10 cellular contexts compared by ENCODE assay signal in genomic region chr12:64180951-64181350, GRCh38. TPM values are rescaled to one million over a fixed set of nuclear protein-coding genes. Genes with fewer than 3 reads are reported as not detected.
DNase-seq lines count a peak whose midpoint lies in the region; ATAC-seq and TF ChIP-seq lines count a peak whose summit lies in the region.
"Had no signal": no experiment of that assay in that cellular context is flagged by ENCODE, and none has a peak within 500 bp of the region (broad histone marks: within the 10 kb centered on the region; RNA-seq: fewer than 3 reads in every experiment).

No MANE protein-coding gene starts in this region.

- no peaks in the 10 kb centered on the region for H3K36me3 Mint-ChIP-seq in Calu3 (ENCODE audit: insufficient read depth, unreplicated experiment)
- H3K36me3 Mint-ChIP-seq in activated naive CD4-positive, alpha-beta T cell treated with anti-CD3 and anti-CD28 coated beads, Interleukin-2, amount 50 U/mL, for 72 hours = peaks cover 0 to 9% of the 10 kb centered on the region in 2 donors
- H3K36me3 Mint-ChIP-seq: brain had no signal

- H3K36me3 ChIP-seq in adipocyte (ENCODE audit: control insufficient read depth, insufficient read depth, low read length, severe bottlenecking) = no peaks in the 10 kb centered on the region
- no peaks in the 10 kb centered on the region for H3K36me3 ChIP-seq in sigmoid colon

- no TSS peak for BruUV-seq in Calu3 (replicated peaks; lab: Mats Ljungman, UMichigan)

- intact Hi-C loops in Calu3 (cut with micrococcal nuclease; ENCODE audit: unreplicated experiment) = loop anchor here (1.0 to 10.0 kb wide), 3 partner anchors 266 to 342 kb away; no protein-coding TSS in a partner anchor
- intact Hi-C loops in sigmoid colon (cut with DNase I) = loop anchor here (1.0 to 10.0 kb wide), 5 partner anchors 76 to 514 kb away; partner anchors contain the start of genes DPY19L2 and SRGAP1

- H3K27ac ChIP-seq in sigmoid colon = peak overlapping the region; percentile 6 to 77 (median 68)

- peak overlapping the region; percentile 71 for H3K4me3 ChIP-seq in adipocyte (ENCODE audit: low read length)
- peak overlapping the region in 1 of 2 donors; percentile 36 for H3K4me3 ChIP-seq in foreskin fibroblast (ENCODE audit: low read depth in 1 of 2, low read length in 2 of 2)
- H3K4me3 ChIP-seq in sigmoid colon = no peak overlapping the region

- H3K4me3 Mint-ChIP-seq in Calu3 (ENCODE audit: low read depth, unreplicated experiment) = no peak overlapping the region
- H3K4me3 Mint-ChIP-seq: activated CD4-positive, alpha-beta T cell treated with anti-CD3 and anti-CD28 coated beads, Interleukin-2, amount 10 ng/mL, durations not matched to agents 7 days and 5 days had no signal

- H3K4me1 ChIP-seq in adipocyte (ENCODE audit: control insufficient read depth, insufficient read depth, low read length) = peaks cover 51% of the 10 kb centered on the region
- peaks cover 0 to 16% (median 7%) of the 10 kb centered on the region in 4 donors for H3K4me1 ChIP-seq in sigmoid colon

- no peak for DNase-seq in Calu3
- peak; percentile 63 for DNase-seq in adipocyte (ENCODE audit: low read depth)
- DNase-seq in foreskin fibroblast = peak; percentile 62 to 69
- no peak for DNase-seq in sigmoid colon
- no peak for DNase-seq in NCI-H526 (lab: John Stamatoyannopoulos, UW)
- DNase-seq in NCI-H2171 (lab: John Stamatoyannopoulos, UW) = no peak
- no peak for DNase-seq in activated naive CD4-positive, alpha-beta T cell treated with anti-CD3 and anti-CD28 coated beads, Interleukin-2, amount 50 U/mL, for 72 hours (ENCODE audit: low spot score in 2 of 2)
- DNase-seq: activated CD4-positive, alpha-beta T cell treated with anti-CD3 and anti-CD28 coated beads, Interleukin-2, amount 10 ng/mL, durations not matched to agents 7 days and 5 days had no signal

- no peaks in the 10 kb centered on the region for H3K27me3 Mint-ChIP-seq in Calu3 (ENCODE audit: unreplicated experiment)
- H3K27me3 Mint-ChIP-seq: activated CD4-positive, alpha-beta T cell treated with anti-CD3 and anti-CD28 coated beads, Interleukin-2, amount 10 ng/mL, durations not matched to agents 7 days and 5 days; brain had no signal

- no peak for TF ChIP-seq CTCF in Calu3 (IDR thresholded peaks at IDR 0.05; ENCODE audit: unreplicated experiment)
- TF ChIP-seq CTCF in foreskin fibroblast (IDR thresholded peaks at IDR 0.05; ENCODE audit: low read depth, low read length) = no peak
- no peak for TF ChIP-seq CTCF in sigmoid colon (IDR thresholded peaks at IDR 0.05)

- no peak for TF ChIP-seq POLR2A in sigmoid colon (IDR thresholded peaks at IDR 0.05)

- 81 to 83% methylated on average over 5 of the region's 5 CpGs for WGBS in sigmoid colon, 2 donors

- peak overlapping the region; percentile 20 for H3K27ac Mint-ChIP-seq in Calu3 (ENCODE audit: unreplicated experiment)
- H3K27ac Mint-ChIP-seq in activated naive CD4-positive, alpha-beta T cell treated with anti-CD3 and anti-CD28 coated beads, Interleukin-2, amount 50 U/mL, for 72 hours = no peak overlapping the region
- H3K27ac Mint-ChIP-seq: activated CD4-positive, alpha-beta T cell treated with anti-CD3 and anti-CD28 coated beads, Interleukin-2, amount 10 ng/mL, durations not matched to agents 7 days and 5 days had no signal

- no peaks in the 10 kb centered on the region for H3K9me3 Mint-ChIP-seq in Calu3 (ENCODE audit: low read depth, unreplicated experiment)
- H3K9me3 Mint-ChIP-seq in activated naive CD4-positive, alpha-beta T cell treated with anti-CD3 and anti-CD28 coated beads, Interleukin-2, amount 50 U/mL, for 72 hours = no peaks in the 10 kb centered on the region
- H3K9me3 Mint-ChIP-seq: activated CD4-positive, alpha-beta T cell treated with anti-CD3 and anti-CD28 coated beads, Interleukin-2, amount 10 ng/mL, durations not matched to agents 7 days and 5 days had no signal

- peak overlapping the region; percentile 80 for H3K9ac ChIP-seq in adipocyte (ENCODE audit: low read length)

- no peaks in the 10 kb centered on the region for H3K9me3 ChIP-seq in adipocyte (ENCODE audit: control insufficient read depth, low read length)
- no peaks in the 10 kb centered on the region for H3K9me3 ChIP-seq in sigmoid colon

- H3K27me3 ChIP-seq in adipocyte (replicated peaks; ENCODE audit: control insufficient read depth, insufficient read depth, low read length) (no peaks in the 10 kb centered on the region), sigmoid colon (no peaks in the 10 kb centered on the region)

- CTCF ChIA-PET in Calu3 (lab: Charles Lee) = interaction anchor here (0.7 to 1.7 kb wide), 7 partner anchors 9 to 344 kb away, joined by 3 to 18 read pairs (median 4); partner anchors contain the start of gene SRGAP1

- no peak for TF ChIP-seq EP300 in sigmoid colon (IDR thresholded peaks at IDR 0.05)

- peaks cover 37% of the 10 kb centered on the region for H3K4me1 Mint-ChIP-seq in Calu3 (ENCODE audit: low read depth, unreplicated experiment)
- H3K4me1 Mint-ChIP-seq: activated CD4-positive, alpha-beta T cell treated with anti-CD3 and anti-CD28 coated beads, Interleukin-2, amount 10 ng/mL, durations not matched to agents 7 days and 5 days had no signal

- ATAC-seq in activated naive CD4-positive, alpha-beta T cell treated with anti-CD3 and anti-CD28 coated beads, Interleukin-2, amount 50 U/mL, for 72 hours = no peak
- no peak for ATAC-seq in GM18868 (IDR thresholded peaks at IDR 0.05; ENCODE audit: unreplicated experiment)

RNA-seq across cellular contexts. Expression of gene KICS2, which starts 41.1 kb away (rescaled TPM):
- total RNA-seq in Calu3 (2022) (12.6 and 18.3 TPM in 2 replicates), sigmoid colon (10 to 100 TPM in 1 of 4 donors, 1 to 10 TPM in 3; 3.6 to 10.7 (median 7.7) TPM)
- polyA plus RNA-seq in sigmoid colon = 1 to 10 TPM; 1.8 to 4.8 (median 4.4) TPM
- 10 to 100 TPM; 12.9 to 13.5 TPM for total RNA-seq in activated naive CD4-positive, alpha-beta T cell treated with anti-CD3 and anti-CD28 coated beads, Interleukin-2, amount 50 U/mL, for 72 hours

Comparison
In these comparisons a context has a peak if more than half of its experiments do, and no peak if none do; other contexts are left out.
1. DNase-seq: peak in adipocyte (single experiment) and foreskin fibroblast (2 of 2); none in Calu3 (single experiment), sigmoid colon (single experiment), NCI-H526 (0 of 2), NCI-H2171 (single experiment) and activated naive CD4-positive, alpha-beta T cell treated with anti-CD3 and anti-CD28 coated beads, Interleukin-2, amount 50 U/mL, for 72 hours (0 of 2).